ENCODE assay signal across 1 cellular context in genomic region chr2:30254692-30255015, GRCh38.
TF ChIP-seq lines count a peak whose summit lies in the region.

No MANE protein-coding gene starts in this region.

TF ChIP-seq in K562, 482 proteins besides CTCF, POLR2A, EP300 and RAD21 (continued from another document):
- TF ChIP-seq STAT6 (CRISPR knock-in tag; IDR thresholded peaks at IDR 0.05): no peak
- TF ChIP-seq ZNF707 (CRISPR knock-in tag; conservative IDR thresholded peaks at IDR 0.05): no peak
- TF ChIP-seq HSF4 (CRISPR knock-in tag; IDR thresholded peaks at IDR 0.05; ENCODE audit: borderline replicate concordance): 0 out of 2 replicates have a peak, but pooled peaks have one; percentile 24
- TF ChIP-seq ZNF263 (CRISPR knock-in tag; IDR thresholded peaks at IDR 0.05; ENCODE audit: borderline replicate concordance): 0 out of 2 replicates have a peak, but pooled peaks have one; percentile 30
- no peak for TF ChIP-seq NCOR1 (IDR thresholded peaks at IDR 0.05)
- TF ChIP-seq, protein P1, sequence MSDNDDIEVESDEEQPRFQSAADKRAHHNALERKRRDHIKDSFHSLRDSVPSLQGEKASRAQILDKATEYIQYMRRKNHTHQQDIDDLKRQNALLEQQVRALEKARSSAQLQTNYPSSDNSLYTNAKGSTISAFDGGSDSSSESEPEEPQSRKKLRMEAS (CRISPR knock-in tag; IDR thresholded peaks at IDR 0.05): no peak
- TF ChIP-seq E2F6 (IDR thresholded peaks at IDR 0.05; ENCODE audit: borderline replicate concordance in 1 of 2, extremely low read depth in 1 of 2, insufficient read depth in 1 of 2, insufficient read length in 1 of 2, low read depth in 1 of 2, low read length in 1 of 2, poor library complexity in 1 of 2, severe bottlenecking in 1 of 2): no peak
- no peak for TF ChIP-seq CBX8 (IDR thresholded peaks at IDR 0.05; ENCODE audit: borderline replicate concordance, extremely low read depth, low read depth, low read length, poor library complexity, severe bottlenecking)
